In genomic region chr7:4788627-4789189, GRCh38 we compare ENCODE assay signal across 19 cellular contexts.
"Had no signal": no experiment of that assay in that cellular context is flagged by ENCODE, and none has a peak within 500 bp of the region (broad histone marks: within the 10 kb centered on the region; RNA-seq: fewer than 3 reads in every experiment).

No MANE protein-coding gene starts in this region.

- H3K9me3 ChIP-seq: mucosa of descending colon, right atrium auricular region, testis, tibial nerve, upper lobe of right lung had no signal

- FAIRE-seq: endothelial cell of umbilical vein had no signal

- ATAC-seq: foreskin keratinocyte; mucosa of descending colon; naive thymus-derived CD8-positive, alpha-beta T cell; stimulated activated effector memory CD8-positive, alpha-beta T cell treated with anti-CD3 and anti-CD28 coated beads, Interleukin-12 subunit alpha, Interleukin-12 subunit beta, amount 100 ng/mL, for 72 hours; stimulated activated naive CD8-positive, alpha-beta T cell treated with anti-CD3 and anti-CD28 coated beads, Interleukin-15, amount 100 ng/mL, for 72 hours; upper lobe of right lung had no signal

- H3K27ac Mint-ChIP-seq: endodermal cell; naive thymus-derived CD8-positive, alpha-beta T cell; stimulated activated effector memory CD8-positive, alpha-beta T cell treated with anti-CD3 and anti-CD28 coated beads, Interleukin-12 subunit alpha, Interleukin-12 subunit beta, amount 100 ng/mL, for 72 hours had no signal

- H3K27me3 ChIP-seq: foreskin keratinocyte, hepatocyte, right atrium auricular region, testis, tibial nerve, upper lobe of right lung had no signal

- H3K4me2 ChIP-seq: hepatocyte had no signal

- H3K4me1 Mint-ChIP-seq: endodermal cell had no signal

- H3K27me3 Mint-ChIP-seq: naive thymus-derived CD8-positive, alpha-beta T cell; stimulated activated naive CD8-positive, alpha-beta T cell treated with anti-CD3 and anti-CD28 coated beads, Interleukin-15, amount 100 ng/mL, for 72 hours had no signal

- H3K79me2 ChIP-seq: hepatocyte had no signal

- H3K9me3 Mint-ChIP-seq: naive thymus-derived CD8-positive, alpha-beta T cell; stimulated activated effector memory CD8-positive, alpha-beta T cell treated with anti-CD3 and anti-CD28 coated beads, Interleukin-12 subunit alpha, Interleukin-12 subunit beta, amount 100 ng/mL, for 72 hours; stimulated activated naive CD8-positive, alpha-beta T cell treated with anti-CD3 and anti-CD28 coated beads, Interleukin-15, amount 100 ng/mL, for 72 hours had no signal

- H2AFZ ChIP-seq: hepatocyte had no signal

- H3K4me1 ChIP-seq: foreskin keratinocyte had no signal

- DNase-seq: effector CD4-positive, alpha-beta T cell; erythroblast; foreskin keratinocyte; head of caudate nucleus; mammary epithelial cell; naive thymus-derived CD8-positive, alpha-beta T cell; stimulated activated CD4-positive, alpha-beta T cell treated with anti-CD3 and anti-CD28 coated beads, Interleukin-4, amount 100 ng/mL, for 1 hour; stimulated activated CD8-positive, alpha-beta memory T cell treated with anti-CD3 and anti-CD28 coated beads, Interleukin-4, amount 100 ng/mL, for 48 hours; stimulated activated naive CD8-positive, alpha-beta T cell treated with anti-CD3 and anti-CD28 coated beads, Interleukin-15, amount 100 ng/mL, for 72 hours; testis; upper lobe of right lung had no signal

- H3K4me3 Mint-ChIP-seq: endodermal cell; naive thymus-derived CD8-positive, alpha-beta T cell; stimulated activated effector memory CD8-positive, alpha-beta T cell treated with anti-CD3 and anti-CD28 coated beads, Interleukin-12 subunit alpha, Interleukin-12 subunit beta, amount 100 ng/mL, for 72 hours; stimulated activated naive CD8-positive, alpha-beta T cell treated with anti-CD3 and anti-CD28 coated beads, Interleukin-15, amount 100 ng/mL, for 72 hours had no signal

- H3K27ac ChIP-seq: coronary artery, foreskin keratinocyte, hepatocyte, right atrium auricular region, testis, tibial nerve, upper lobe of right lung had no signal

- H3K4me3 ChIP-seq: coronary artery, hepatocyte, mucosa of descending colon, right atrium auricular region, testis, tibial nerve, upper lobe of right lung had no signal
